In the genomic region with DNA sequence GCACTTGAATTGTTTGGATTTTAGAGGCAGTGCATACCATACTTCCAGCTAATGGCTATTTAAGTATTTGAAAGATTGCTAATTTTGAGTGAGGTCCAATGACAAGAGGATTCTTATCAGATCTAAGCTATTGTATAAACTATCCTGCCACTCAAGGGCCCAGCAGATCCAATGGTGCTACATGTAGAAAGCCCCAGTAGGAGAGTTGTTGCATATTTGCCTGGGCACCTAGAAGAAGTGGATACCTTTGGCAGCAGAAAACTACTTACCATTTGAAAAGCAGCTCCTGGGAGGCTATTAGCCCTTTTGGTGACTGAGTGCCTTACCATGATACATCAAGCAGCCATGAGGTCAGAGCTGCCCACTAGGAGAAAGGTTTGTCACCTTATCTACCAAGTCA, we compare ENCODE assay signal across 30 cellular contexts.
"Had no signal": no experiment of that assay in that cellular context is flagged by ENCODE, and none has a peak within 500 bp of the region (broad histone marks: within the 10 kb centered on the region; RNA-seq: fewer than 3 reads in every experiment).

No MANE protein-coding gene starts in this region.

- H3K9me3 ChIP-seq: adrenal gland, body of pancreas, breast epithelium, SJSA1, SK-N-SH had no signal

- DNase-seq: activated CD4-positive, alpha-beta T cell treated with anti-CD3 and anti-CD28 coated beads for 36 hours; activated CD4-positive, alpha-beta T cell treated with anti-CD3 and anti-CD28 coated beads, Interleukin-2, amount 10 ng/mL, durations not matched to agents 7 days and 5 days; activated CD4-positive, alpha-beta T cell treated with anti-CD3 and anti-CD28 coated beads, Interleukin-2, amount 50 U/mL, for 48 hours; activated CD8-positive, alpha-beta T cell treated with anti-CD3 and anti-CD28 coated beads, Interleukin-2, amount 10 ng/mL, durations not matched to agents 7 days and 5 days; activated gamma-delta T cell treated with Interleukin-2 at 50 U/mL for 16 hours; activated naive CD4-positive, alpha-beta T cell treated with anti-CD3 and anti-CD28 coated beads for 36 hours; activated T-cell treated with anti-CD3 and anti-CD28 coated beads, Interleukin-2, amount 50 U/mL, for 4 hours; adrenal gland; body of pancreas; NCI-H1092 treated with DMSO at 0.1 percent for 48 hours; NCI-H1417; NCI-H146; NCI-H187; NCI-H2081; NCI-H510A; NCI-H526; NCI-H748 treated with DMSO at 0.1 percent for 48 hours; NK-92 treated with Interleukin-12 subunit alpha and Interleukin-12 subunit beta, amount 100 ng/mL, for 24 hours; RPMI8226; SHP77 treated with DMSO at 0.1 percent for 48 hours; SK-N-SH had no signal

- ATAC-seq: activated CD4-positive, alpha-beta T cell treated with anti-CD3 and anti-CD28 coated beads for 36 hours; activated CD4-positive, CD25-positive, alpha-beta regulatory T cell treated with anti-CD3 and anti-CD28 coated beads, Interleukin-2, amount 50 U/mL, for 24 hours; activated CD8-positive, alpha-beta T cell treated with anti-CD3 and anti-CD28 coated beads, Interleukin-2, amount 10 ng/mL, durations not matched to agents 7 days and 5 days; activated naive CD4-positive, alpha-beta T cell treated with anti-CD3 and anti-CD28 coated beads, Interleukin-2, amount 50 U/mL, for 72 hours; activated T-cell treated with anti-CD3 and anti-CD28 coated beads, Interleukin-2, amount 50 U/mL, for 4 hours; body of pancreas; Panc1 had no signal

- H3K4me3 ChIP-seq: adrenal gland, body of pancreas, breast epithelium, SJSA1 had no signal

- H3K4me1 ChIP-seq: adrenal gland, breast epithelium, SJSA1 had no signal

- H3K36me3 ChIP-seq: adrenal gland, breast epithelium, SJSA1 had no signal

- H3K4me1 Mint-ChIP-seq: activated CD4-positive, alpha-beta T cell treated with anti-CD3 and anti-CD28 coated beads for 36 hours had no signal

- H3K4me3 Mint-ChIP-seq: activated CD4-positive, alpha-beta T cell treated with anti-CD3 and anti-CD28 coated beads for 36 hours; activated CD4-positive, alpha-beta T cell treated with anti-CD3 and anti-CD28 coated beads, Interleukin-2, amount 10 ng/mL, durations not matched to agents 7 days and 5 days; activated CD8-positive, alpha-beta T cell treated with anti-CD3 and anti-CD28 coated beads, Interleukin-2, amount 10 ng/mL, durations not matched to agents 7 days and 5 days; activated naive CD4-positive, alpha-beta T cell treated with anti-CD3 and anti-CD28 coated beads for 36 hours; activated T-cell treated with anti-CD3 and anti-CD28 coated beads, Interleukin-2, amount 50 U/mL, for 4 hours; activated T-helper 1 cell treated with anti-CD3 and anti-CD28 coated beads, Interleukin-12 subunit alpha, Interleukin-12 subunit beta, Interleukin-2, Interleukin-4 antibody, amounts not matched to agents 30 ng/mL and 10 ng/mL and 1 ng/mL, durations not matched to agents 14 hours and 24 hours and 36 hours; T-helper 1 cell treated with Interleukin-12 subunit alpha and Interleukin-12 subunit beta and Interleukin-4 antibody, amounts not matched to agents 30 μg/mL and 1 μg/mL, for 36 hours; T-helper 2 cell treated with Interferon-gamma antibody and Interleukin-4, amounts not matched to agents 5 μg/mL and 100 μg/mL, for 36 hours had no signal

- H3K9me3 Mint-ChIP-seq: activated naive CD4-positive, alpha-beta T cell treated with anti-CD3 and anti-CD28 coated beads for 36 hours; T-helper 1 cell treated with Interleukin-12 subunit alpha and Interleukin-12 subunit beta and Interleukin-4 antibody, amounts not matched to agents 30 μg/mL and 1 μg/mL, for 36 hours; T-helper 2 cell treated with Interferon-gamma antibody and Interleukin-4, amounts not matched to agents 5 μg/mL and 100 μg/mL, for 36 hours had no signal

- H3K27me3 Mint-ChIP-seq: activated CD4-positive, alpha-beta T cell treated with anti-CD3 and anti-CD28 coated beads for 36 hours; activated CD4-positive, alpha-beta T cell treated with anti-CD3 and anti-CD28 coated beads, Interleukin-2, amount 10 ng/mL, durations not matched to agents 7 days and 5 days had no signal

- H3K36me3 Mint-ChIP-seq: activated naive CD4-positive, alpha-beta T cell treated with anti-CD3 and anti-CD28 coated beads, Interleukin-2, amount 50 U/mL, for 72 hours had no signal

- H3K27me3 ChIP-seq: adrenal gland, body of pancreas, breast epithelium, SJSA1 had no signal

- H3K27ac ChIP-seq: adrenal gland, body of pancreas, breast epithelium, KMS-11, SJSA1 had no signal

- H3K27ac Mint-ChIP-seq: activated CD4-positive, alpha-beta T cell treated with anti-CD3 and anti-CD28 coated beads for 36 hours; activated CD4-positive, alpha-beta T cell treated with anti-CD3 and anti-CD28 coated beads, Interleukin-2, amount 10 ng/mL, durations not matched to agents 7 days and 5 days; activated CD8-positive, alpha-beta T cell treated with anti-CD3 and anti-CD28 coated beads, Interleukin-2, amount 10 ng/mL, durations not matched to agents 7 days and 5 days; activated naive CD4-positive, alpha-beta T cell treated with anti-CD3 and anti-CD28 coated beads for 36 hours; activated naive CD4-positive, alpha-beta T cell treated with anti-CD3 and anti-CD28 coated beads, Interleukin-2, amount 50 U/mL, for 72 hours; activated T-helper 1 cell treated with anti-CD3 and anti-CD28 coated beads, Interleukin-12 subunit alpha, Interleukin-12 subunit beta, Interleukin-2, Interleukin-4 antibody, amounts not matched to agents 30 ng/mL and 10 ng/mL and 1 ng/mL, durations not matched to agents 14 hours and 24 hours and 36 hours; T-helper 1 cell treated with Interleukin-12 subunit alpha and Interleukin-12 subunit beta and Interleukin-4 antibody, amounts not matched to agents 30 μg/mL and 1 μg/mL, for 36 hours; T-helper 2 cell treated with Interferon-gamma antibody and Interleukin-4, amounts not matched to agents 5 μg/mL and 100 μg/mL, for 36 hours had no signal
